Comparison of ENCODE assay signal across 28 cellular contexts in genomic region chr9:77277719-77278118, GRCh38.
"Had no signal": no experiment of that assay in that cellular context is flagged by ENCODE, and none has a peak within 500 bp of the region (broad histone marks: within the 10 kb centered on the region; RNA-seq: fewer than 3 reads in every experiment).

No MANE protein-coding gene starts in this region.

- DNase-seq: activated effector memory CD4-positive, alpha-beta T cell treated with anti-CD3 and anti-CD28 coated beads, Interleukin-2, amount 50 U/mL, for 16 hours; activated effector memory CD4-positive, alpha-beta T cell treated with Interleukin-2 at 50 U/mL for 16 hours; activated gamma-delta T cell; activated gamma-delta T cell treated with Interleukin-2 at 50 U/mL for 16 hours; activated naive CD4-positive, alpha-beta T cell; activated naive CD4-positive, alpha-beta T cell treated with anti-CD3 and anti-CD28 coated beads for 36 hours; activated naive CD4-positive, alpha-beta T cell treated with anti-CD3 and anti-CD28 coated beads, Interleukin-2, amount 10 ng/mL, durations not matched to agents 7 days and 5 days; activated naive CD4-positive, alpha-beta T cell treated with anti-CD3 and anti-CD28 coated beads, Interleukin-2, amount 50 U/mL, for 16 hours; activated naive CD4-positive, alpha-beta T cell treated with Interleukin-2 at 50 U/mL for 16 hours; activated naive CD8-positive, alpha-beta T cell treated with anti-CD3 and anti-CD28 coated beads for 36 hours; activated naive CD8-positive, alpha-beta T cell treated with anti-CD3 and anti-CD28 coated beads, Interleukin-2, amount 10 ng/mL, durations not matched to agents 7 days and 5 days; activated naive CD8-positive, alpha-beta T cell treated with anti-CD3 and anti-CD28 coated beads, Interleukin-2, amount 50 U/mL, for 24 hours; activated T-cell treated with anti-CD3 and anti-CD28 coated beads, Interleukin-2, amount 50 U/mL, for 4 hours; activated T-cell treated with anti-CD3 and anti-CD28 coated beads, Interleukin-2, amount 50 U/mL, for 48 hours; activated T-cell treated with anti-CD3 and anti-CD28 coated beads, Interleukin-2, amount 50 U/mL, for 72 hours; adrenal gland; amniotic stem cell; amygdala; anterior cingulate cortex; aorta; body of pancreas; brain microvascular endothelial cell; caudate nucleus; central memory CD4-positive, alpha-beta T cell; cerebellar nuclear complex had no signal

- H3K36me3 ChIP-seq: adrenal gland, brain microvascular endothelial cell, breast epithelium had no signal

- H3K4me1 ChIP-seq: ascending aorta, body of pancreas, breast epithelium had no signal

- H3K4me3 ChIP-seq: adrenal gland, ascending aorta, body of pancreas, breast epithelium, cardiac muscle cell had no signal

- H3K27me3 ChIP-seq: adrenal gland, ascending aorta, body of pancreas, brain microvascular endothelial cell, breast epithelium, cardiac muscle cell had no signal

- H3K27ac ChIP-seq: adrenal gland, ascending aorta, body of pancreas, brain microvascular endothelial cell, breast epithelium, cardiac muscle cell had no signal

- H3K9me3 ChIP-seq: adrenal gland, ascending aorta, body of pancreas, breast epithelium had no signal
